ENCODE assay signal across 23 cellular contexts in genomic region chr12:85558684-85559083, GRCh38.
"Had no signal": no experiment of that assay in that cellular context is flagged by ENCODE, and none has a peak within 500 bp of the region (broad histone marks: within the 10 kb centered on the region; RNA-seq: fewer than 3 reads in every experiment).

No MANE protein-coding gene starts in this region.

- H3K27ac ChIP-seq: epithelial cell of prostate, esophagus squamous epithelium, hepatocyte, left ventricle myocardium inferior, lower lobe of right lung, skin epidermis, testis, tibial nerve, upper lobe of right lung, vagina had no signal

- H3K79me2 ChIP-seq: hepatocyte had no signal

- H3K27me3 ChIP-seq: esophagus squamous epithelium, hepatocyte, testis, tibial nerve, upper lobe of right lung, vagina had no signal

- H3K36me3 ChIP-seq: esophagus squamous epithelium, left ventricle myocardium inferior, lower lobe of right lung, tibial nerve, upper lobe of right lung, vagina had no signal

- H3K4me1 ChIP-seq: esophagus squamous epithelium, left ventricle myocardium inferior, lower lobe of right lung, testis, tibial nerve, upper lobe of right lung, vagina had no signal

- H3K4me3 Mint-ChIP-seq: naive B cell; nephron; stimulated activated naive B cell treated with anti-CD40 and anti-IgM and Interleukin-4, amounts not matched to agents 10 μg/mL and 1 μg/mL and 100 μg/mL, for 72 hours; stimulated activated naive CD8-positive, alpha-beta T cell treated with anti-CD3 and anti-CD28 coated beads, Interleukin-15, amount 100 ng/mL, for 72 hours had no signal

- H3K4me2 ChIP-seq: hepatocyte had no signal

- H3K4me1 Mint-ChIP-seq: naive B cell; nephron; stimulated activated naive B cell treated with anti-CD40 and anti-IgM and Interleukin-4, amounts not matched to agents 10 μg/mL and 1 μg/mL and 100 μg/mL, for 72 hours; stimulated activated naive CD8-positive, alpha-beta T cell treated with anti-CD3 and anti-CD28 coated beads, Interleukin-15, amount 100 ng/mL, for 72 hours had no signal

- H3K9me3 ChIP-seq: esophagus squamous epithelium, left ventricle myocardium inferior, lower lobe of right lung, testis, tibial nerve, upper lobe of right lung, vagina had no signal

- H3K27me3 Mint-ChIP-seq: naive B cell; stimulated activated naive B cell treated with anti-CD40 and anti-IgM and Interleukin-4, amounts not matched to agents 10 μg/mL and 1 μg/mL and 100 μg/mL, for 72 hours; stimulated activated naive CD8-positive, alpha-beta T cell treated with anti-CD3 and anti-CD28 coated beads, Interleukin-15, amount 100 ng/mL, for 72 hours had no signal

- H3K9me3 Mint-ChIP-seq: naive B cell; nephron; stimulated activated naive B cell treated with anti-CD40 and anti-IgM and Interleukin-4, amounts not matched to agents 10 μg/mL and 1 μg/mL and 100 μg/mL, for 72 hours; stimulated activated naive CD8-positive, alpha-beta T cell treated with anti-CD3 and anti-CD28 coated beads, Interleukin-15, amount 100 ng/mL, for 72 hours had no signal

- H3K27ac Mint-ChIP-seq: naive B cell; nephron; stimulated activated naive B cell treated with anti-CD40 and anti-IgM and Interleukin-4, amounts not matched to agents 10 μg/mL and 1 μg/mL and 100 μg/mL, for 72 hours; stimulated activated naive CD8-positive, alpha-beta T cell treated with anti-CD3 and anti-CD28 coated beads, Interleukin-15, amount 100 ng/mL, for 72 hours had no signal

- H3K36me3 Mint-ChIP-seq: naive B cell; stimulated activated naive B cell treated with anti-CD40 and anti-IgM and Interleukin-4, amounts not matched to agents 10 μg/mL and 1 μg/mL and 100 μg/mL, for 72 hours had no signal

- H2AFZ ChIP-seq: hepatocyte had no signal

- DNase-seq: effector memory CD4-positive, alpha-beta T cell; esophagus squamous epithelium; foreskin melanocyte; head of caudate nucleus; kidney; left cardiac atrium; left ventricle myocardium inferior; lower lobe of right lung; mesenchymal stem cell; naive B cell; posterior cingulate gyrus; stimulated activated CD4-positive, alpha-beta T cell treated with anti-CD3 and anti-CD28 coated beads, Interleukin-2, amount 100 ng/mL, for 24 hours; stimulated activated CD4-positive, alpha-beta T cell treated with anti-CD3 and anti-CD28 coated beads, Interleukin-4, amount 100 ng/mL, for 4 hours; stimulated activated naive B cell treated with anti-CD40 and anti-IgM and Interleukin-4, amounts not matched to agents 10 μg/mL and 1 μg/mL and 100 μg/mL, for 72 hours; stimulated activated naive CD8-positive, alpha-beta T cell treated with anti-CD3 and anti-CD28 coated beads, Interleukin-15, amount 100 ng/mL, for 72 hours; testis; upper lobe of right lung had no signal

- H3K4me3 ChIP-seq: esophagus squamous epithelium, hepatocyte, left ventricle myocardium inferior, lower lobe of right lung, skin epidermis, testis, tibial nerve, upper lobe of right lung, vagina had no signal
